21 cellular contexts compared by ENCODE assay signal in genomic region chr1:218759795-218760194, GRCh38.
DNase-seq lines count a peak whose midpoint lies in the region; ATAC-seq and TF ChIP-seq lines count a peak whose summit lies in the region.
"Had no signal": no experiment of that assay in that cellular context is flagged by ENCODE, and none has a peak within 500 bp of the region (broad histone marks: within the 10 kb centered on the region; RNA-seq: fewer than 3 reads in every experiment).

No MANE protein-coding gene starts in this region.

- H3K4ac ChIP-seq in IMR-90 (ENCODE audit: low read depth, low read length), result peak overlapping the region; percentile 20; the same call in 1 of the 2 replicates

- H3K36me3 Mint-ChIP-seq in stimulated activated effector memory CD8-positive, alpha-beta T cell treated with anti-CD3 and anti-CD28 coated beads, Interleukin-12 subunit alpha, Interleukin-12 subunit beta, amount 100 ng/mL, for 72 hours, result no peaks in the 10 kb centered on the region
- H3K36me3 Mint-ChIP-seq in Caco-2 (ENCODE audit: insufficient read depth, unreplicated experiment), result no peaks in the 10 kb centered on the region
- H3K36me3 Mint-ChIP-seq: CD14-positive monocyte; CD8-positive, alpha-beta memory T cell had no signal

- peak overlapping the region; percentile 47 for H2BK5ac ChIP-seq in IMR-90 (ENCODE audit: low read depth, low read length, poor library complexity, severe bottlenecking)

- POLR2A ChIA-PET in IMR-90 (lab: Charles Lee; ENCODE audit: unreplicated experiment), result no interaction called here
- POLR2A ChIA-PET in Caco-2 (lab: Charles Lee), result no interaction called here

- dilution Hi-C loops in IMR-90 (cut with HindIII; ENCODE audit: low sequenced_read_pairs, unreplicated experiment), result no loop called here

- no peaks in the 10 kb centered on the region for H3K9me1 ChIP-seq in IMR-90 (ENCODE audit: insufficient read depth, low read length)

- H3K36me3 ChIP-seq in IMR-90 (ENCODE audit: control insufficient read depth, insufficient read depth, low read length) (no peaks in the 10 kb centered on the region), Caco-2 (ENCODE audit: control insufficient read depth, insufficient read depth, low read length) (no peaks in the 10 kb centered on the region)
- H3K36me3 ChIP-seq: BE2C; BLaER1 treated with 17β-estradiol and CSF1 and Interleukin-3, amounts not matched to agents 10 nM and 100 nM had no signal

- no peak overlapping the region for H2AK9ac ChIP-seq in IMR-90 (replicated peaks; ENCODE audit: low read depth, low read length, poor library complexity)

- peak overlapping the region; percentile 94 for H3K18ac ChIP-seq in IMR-90 (ENCODE audit: low read depth, low read length)

- no peak overlapping the region for H3K27ac Mint-ChIP-seq in stimulated activated effector memory CD8-positive, alpha-beta T cell treated with anti-CD3 and anti-CD28 coated beads, Interleukin-12 subunit alpha, Interleukin-12 subunit beta, amount 100 ng/mL, for 72 hours
- H3K27ac Mint-ChIP-seq in Caco-2 (ENCODE audit: unreplicated experiment), result no peak overlapping the region
- H3K27ac Mint-ChIP-seq: CD14-positive monocyte; CD4-positive, alpha-beta T cell; CD8-positive, alpha-beta memory T cell; GM23338 had no signal

- H2BK120ac ChIP-seq in IMR-90 (ENCODE audit: low read depth, low read length), result peak overlapping the region; percentile 32

- H2BK15ac ChIP-seq in IMR-90 (ENCODE audit: low read depth, low read length), result peak overlapping the region; percentile 63; the same call in 1 of the 3 replicates

- TF ChIP-seq POLR2A in IMR-90 (IDR thresholded peaks at IDR 0.05; ENCODE audit: low read depth, low read length), result no peak

- H3K23ac ChIP-seq in IMR-90 (ENCODE audit: low read depth, low read length), result peak overlapping the region; percentile 24; the same call in 1 of the 2 replicates

- H3K4me3 ChIP-seq in IMR-90 (ENCODE audit: insufficient read depth, low read depth, low read length), result no peak overlapping the region
- H3K4me3 ChIP-seq in fibroblast of the aortic adventitia (ENCODE audit: low read depth, low read length), result no peak overlapping the region
- no peak overlapping the region for H3K4me3 ChIP-seq in Caco-2 (ENCODE audit: low read depth, low read length)
- H3K4me3 ChIP-seq: A549; BLaER1 treated with 17β-estradiol and CSF1 and Interleukin-3, amounts not matched to agents 10 nM and 100 nM; GM12878; GM23338 had no signal

- DNase-seq in IMR-90, result no peak
- DNase-seq in fibroblast of the aortic adventitia (ENCODE audit: low read depth), result peak; percentile 20
- DNase-seq in stimulated activated effector memory CD8-positive, alpha-beta T cell treated with anti-CD3 and anti-CD28 coated beads, Interleukin-12 subunit alpha, Interleukin-12 subunit beta, amount 100 ng/mL, for 72 hours (ENCODE audit: low spot score in 2 of 2), result no peak
- no peak for DNase-seq in Caco-2
- DNase-seq: 8988T; AML-193; BE2C; CD4-positive, alpha-beta T cell; CD8-positive, alpha-beta memory T cell; DMS153; DND-41; H9 had no signal

- H2AK5ac ChIP-seq in IMR-90 (ENCODE audit: low read depth, low read length), result peak overlapping the region; percentile 23; the same call in 1 of the 2 replicates

- intact Hi-C loops in IMR-90 (cut with micrococcal nuclease) (loop anchor here (2.0 kb wide), 1 partner anchor 73 kb away; no protein-coding TSS in a partner anchor), Caco-2 (cut with micrococcal nuclease; ENCODE audit: unreplicated experiment) (no loop called here)

- H3K14ac ChIP-seq in IMR-90 (replicated peaks; ENCODE audit: low read depth, low read length), result 0 out of 2 replicates have a peak overlapping the region, but pooled peaks have one; percentile 20

- H3K56ac ChIP-seq in IMR-90 (ENCODE audit: extremely low read depth, insufficient read depth, low read length), result no peak overlapping the region

- H3K79me1 ChIP-seq in IMR-90 (ENCODE audit: low read depth in 1 of 2, low read length in 2 of 2), result no peaks in the 10 kb centered on the region

- peak overlapping the region; percentile 29; the same call in 1 of the 2 replicates for H2BK20ac ChIP-seq in IMR-90 (ENCODE audit: low read depth, low read length)

- TF ChIP-seq RAD21 in IMR-90 (IDR thresholded peaks at IDR 0.05; ENCODE audit: low read length), result no peak

- no peaks in the 10 kb centered on the region for H3K27me3 Mint-ChIP-seq in Caco-2 (ENCODE audit: insufficient read depth, unreplicated experiment)
- H3K27me3 Mint-ChIP-seq: CD4-positive, alpha-beta T cell; CD8-positive, alpha-beta memory T cell had no signal

- no peaks in the 10 kb centered on the region for H3K9me3 Mint-ChIP-seq in stimulated activated effector memory CD8-positive, alpha-beta T cell treated with anti-CD3 and anti-CD28 coated beads, Interleukin-12 subunit alpha, Interleukin-12 subunit beta, amount 100 ng/mL, for 72 hours
- H3K9me3 Mint-ChIP-seq in Caco-2 (ENCODE audit: unreplicated experiment), result peaks cover 9% of the 10 kb centered on the region
- H3K9me3 Mint-ChIP-seq: CD4-positive, alpha-beta T cell; GM23338 had no signal

- H3K27me3 ChIP-seq in IMR-90 (ENCODE audit: control insufficient read depth, insufficient read depth, low read length) (no peaks in the 10 kb centered on the region), Caco-2 (replicated peaks; ENCODE audit: control insufficient read depth, insufficient read depth, low read length) (no peaks in the 10 kb centered on the region)
- H3K27me3 ChIP-seq: BE2C; BLaER1 treated with 17β-estradiol and CSF1 and Interleukin-3, amounts not matched to agents 10 nM and 100 nM had no signal

- H3K9ac ChIP-seq in IMR-90 (ENCODE audit: low read depth, low read length), result no peak overlapping the region
- H3K9ac ChIP-seq: BLaER1 treated with 17β-estradiol and CSF1 and Interleukin-3, amounts not matched to agents 10 nM and 100 nM had no signal

- H3K4me1 ChIP-seq in IMR-90 (ENCODE audit: control insufficient read depth, insufficient read depth, low read length) (peaks cover 6% of the 10 kb centered on the region), Caco-2 (peaks cover 20% of the 10 kb centered on the region)
- H3K4me1 ChIP-seq: BE2C; BLaER1 treated with 17β-estradiol and CSF1 and Interleukin-3, amounts not matched to agents 10 nM and 100 nM had no signal

- H4K8ac ChIP-seq in IMR-90 (ENCODE audit: low read depth in 2 of 2, low read length in 2 of 2), result peak overlapping the region; percentile 17 to 45; a peak in 3 of 4 replicates

- in situ Hi-C loops in IMR-90 (cut with MboI; ENCODE audit: low sequenced_read_pairs), result no loop called here

- H4K91ac ChIP-seq in IMR-90 (ENCODE audit: insufficient read depth, low read depth, low read length), result peak overlapping the region; percentile 55; the same call in 1 of the 2 replicates

- CTCF ChIA-PET in IMR-90 (lab: Yijun Ruan, JAX) (no interaction called here), Caco-2 (lab: Charles Lee) (no interaction called here)

- H3K4me2 ChIP-seq in IMR-90 (ENCODE audit: low read depth, low read length), result no peak overlapping the region
- H3K4me2 ChIP-seq: BLaER1 treated with 17β-estradiol and CSF1 and Interleukin-3, amounts not matched to agents 10 nM and 100 nM; GM23338 had no signal

- peak overlapping the region; percentile 77 for H4K5ac ChIP-seq in IMR-90 (ENCODE audit: low read depth, low read length)

- H3K9me3 ChIP-seq in IMR-90 (ENCODE audit: control insufficient read depth, insufficient read depth, low read length), result peaks cover 2% of the 10 kb centered on the region; the same call in 1 of the 2 replicates
- no peaks in the 10 kb centered on the region for H3K9me3 ChIP-seq in Caco-2
- H3K9me3 ChIP-seq: BE2C had no signal

- WGBS in IMR-90 (ENCODE audit: extremely low coverage in 2 of 2, insufficient read length in 1 of 2), 2 experiments, result no CpG with 5 or more reads among the region's 3 CpGs

- TF ChIP-seq CTCF in IMR-90 (conservative IDR thresholded peaks at IDR 0.05; ENCODE audit: low read depth, low read length) (no peak), fibroblast of the aortic adventitia (IDR thresholded peaks at IDR 0.05; ENCODE audit: insufficient read depth, low read length) (no peak), Caco-2 (IDR thresholded peaks at IDR 0.05; ENCODE audit: insufficient read depth in 1 of 2, low read depth in 1 of 2, low read length in 1 of 2, severe bottlenecking in 1 of 2, unreplicated experiment in 1 of 2) (no peak)

- no peak overlapping the region for H2AFZ ChIP-seq in IMR-90 (replicated peaks; ENCODE audit: low read length, poor library complexity)
- H2AFZ ChIP-seq: GM23338 had no signal

- ATAC-seq in IMR-90 (ENCODE audit: low read depth) (no peak), HG02870 (IDR thresholded peaks at IDR 0.05; ENCODE audit: unreplicated experiment) (no peak), HG03571 (IDR thresholded peaks at IDR 0.05; ENCODE audit: unreplicated experiment) (no peak), GM21515 (IDR thresholded peaks at IDR 0.05; ENCODE audit: unreplicated experiment) (no peak)
- ATAC-seq in stimulated activated effector memory CD8-positive, alpha-beta T cell treated with anti-CD3 and anti-CD28 coated beads, Interleukin-12 subunit alpha, Interleukin-12 subunit beta, amount 100 ng/mL, for 72 hours, result peak; percentile 34
- ATAC-seq: A549, GM12878, GM23338, HCT116 had no signal

- no peak overlapping the region for H3K4me3 Mint-ChIP-seq in stimulated activated effector memory CD8-positive, alpha-beta T cell treated with anti-CD3 and anti-CD28 coated beads, Interleukin-12 subunit alpha, Interleukin-12 subunit beta, amount 100 ng/mL, for 72 hours
- H3K4me3 Mint-ChIP-seq in Caco-2 (ENCODE audit: unreplicated experiment), result no peak overlapping the region
- H3K4me3 Mint-ChIP-seq: CD14-positive monocyte; CD4-positive, alpha-beta T cell; CD8-positive, alpha-beta memory T cell; GM23338; H9 had no signal

- BruUV-seq in IMR-90 (replicated peaks; lab: Mats Ljungman, UMichigan), result no TSS peak
- BruUV-seq in Caco-2 (replicated peaks; lab: Mats Ljungman, UMichigan), result no TSS peak

- no peaks in the 10 kb centered on the region for H3K4me1 Mint-ChIP-seq in stimulated activated effector memory CD8-positive, alpha-beta T cell treated with anti-CD3 and anti-CD28 coated beads, Interleukin-12 subunit alpha, Interleukin-12 subunit beta, amount 100 ng/mL, for 72 hours
- no peaks in the 10 kb centered on the region for H3K4me1 Mint-ChIP-seq in Caco-2 (ENCODE audit: low read depth, unreplicated experiment)
- H3K4me1 Mint-ChIP-seq: CD14-positive monocyte; CD8-positive, alpha-beta memory T cell; GM23338; H9 had no signal

- peak overlapping the region; percentile 29; the same call in 1 of the 2 replicates for H3K27ac ChIP-seq in IMR-90 (ENCODE audit: insufficient read depth, low read length)
- H3K27ac ChIP-seq: BLaER1 treated with 17β-estradiol and CSF1 and Interleukin-3, amounts not matched to agents 10 nM and 100 nM had no signal

- no peaks in the 10 kb centered on the region for H4K20me1 ChIP-seq in IMR-90 (ENCODE audit: insufficient read depth, low read length)
- H4K20me1 ChIP-seq: BLaER1 treated with 17β-estradiol and CSF1 and Interleukin-3, amounts not matched to agents 10 nM and 100 nM had no signal

TF ChIP-seq in IMR-90, 13 proteins besides CTCF, POLR2A, EP300 and RAD21 (continues in another document):
- TF ChIP-seq RCOR1 (IDR thresholded peaks at IDR 0.05; ENCODE audit: insufficient replicate concordance, low read length), result no peak
- TF ChIP-seq MAFK (IDR thresholded peaks at IDR 0.05; ENCODE audit: low read depth, low read length), result no peak
- TF ChIP-seq BHLHE40 (IDR thresholded peaks at IDR 0.05; ENCODE audit: low read depth, low read length), result no peak
- no peak for TF ChIP-seq RFX5 (IDR thresholded peaks at IDR 0.05; ENCODE audit: low read depth, low read length)
